In the genomic region with DNA sequence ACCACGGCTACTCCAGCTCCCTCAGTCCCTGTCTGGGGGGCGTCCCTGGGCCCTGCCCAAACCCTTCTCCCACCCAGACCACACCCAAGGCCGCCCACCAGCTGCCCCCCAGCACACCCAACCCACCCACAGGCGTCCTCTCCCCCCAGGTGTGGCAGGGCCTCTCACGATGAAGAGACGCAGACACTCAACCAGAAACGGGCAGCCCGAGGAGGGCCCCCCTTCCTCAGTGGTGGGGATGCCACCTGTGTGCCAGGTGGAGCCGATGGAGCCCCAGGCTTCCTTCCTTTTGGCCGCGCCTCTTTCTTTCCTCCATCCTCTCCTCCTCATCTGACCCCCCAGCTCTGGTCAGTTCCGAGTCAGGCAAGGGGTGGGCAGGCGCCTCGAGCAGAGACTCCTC, we compare ENCODE assay signal across 32 cellular contexts. TPM values are rescaled to one million over a fixed set of nuclear protein-coding genes. Genes with fewer than 3 reads are reported as not detected.
"Had no signal": no experiment of that assay in that cellular context is flagged by ENCODE, and none has a peak within 500 bp of the region (broad histone marks: within the 10 kb centered on the region; RNA-seq: fewer than 3 reads in every experiment).

No MANE protein-coding gene starts in this region.

- H3K27ac ChIP-seq: body of pancreas, esophagus muscularis mucosa, foreskin keratinocyte, gastroesophageal sphincter had no signal

- H3K36me3 ChIP-seq: adrenal gland, esophagus muscularis mucosa, gastroesophageal sphincter had no signal

- H3K9me3 ChIP-seq: adrenal gland, body of pancreas had no signal

- H3K4me1 ChIP-seq: body of pancreas, esophagus muscularis mucosa, foreskin keratinocyte, gastroesophageal sphincter had no signal

- DNase-seq: activated CD4-positive, alpha-beta memory T cell treated with anti-CD3 and anti-CD28 coated beads for 36 hours; activated CD4-positive, alpha-beta T cell treated with anti-CD3 and anti-CD28 coated beads for 36 hours; activated CD4-positive, alpha-beta T cell treated with anti-CD3 and anti-CD28 coated beads, Interleukin-2, amount 10 ng/mL, durations not matched to agents 24 days and 14 days; activated CD8-positive, alpha-beta memory T cell treated with anti-CD3 and anti-CD28 coated beads, Interleukin-2, amount 10 ng/mL, durations not matched to agents 7 days and 5 days; activated CD8-positive, alpha-beta memory T cell treated with anti-CD3 and anti-CD28 coated beads, Interleukin-2, amount 50 U/mL, for 4 hours; activated CD8-positive, alpha-beta T cell treated with anti-CD3 and anti-CD28 coated beads, Interleukin-2, amount 10 ng/mL, durations not matched to agents 7 days and 5 days; activated gamma-delta T cell; activated naive CD4-positive, alpha-beta T cell; activated naive CD4-positive, alpha-beta T cell treated with anti-CD3 and anti-CD28 coated beads, Interleukin-2, amount 10 ng/mL, durations not matched to agents 7 days and 5 days; activated T-cell treated with anti-CD3 and anti-CD28 coated beads, Interleukin-2, amount 50 U/mL, for 24 hours; activated T-cell treated with anti-CD3 and anti-CD28 coated beads, Interleukin-2, amount 50 U/mL, for 72 hours; adrenal gland; amygdala; aorta; body of pancreas; caudate nucleus; cortex of kidney; dermis blood vessel endothelial cell; effector CD4-positive, alpha-beta T cell; effector memory CD8-positive, alpha-beta T cell; erythroblast; foreskin keratinocyte; head of caudate nucleus; T-helper 1 cell; T-helper 17 cell; T1000 had no signal

- ATAC-seq: activated CD4-positive, alpha-beta T cell treated with anti-CD3 and anti-CD28 coated beads for 36 hours; activated CD8-positive, alpha-beta memory T cell treated with anti-CD3 and anti-CD28 coated beads, Interleukin-2, amount 10 ng/mL, durations not matched to agents 7 days and 5 days; activated CD8-positive, alpha-beta T cell treated with anti-CD3 and anti-CD28 coated beads, Interleukin-2, amount 10 ng/mL, durations not matched to agents 7 days and 5 days; activated naive CD4-positive, alpha-beta T cell treated with anti-CD3 and anti-CD28 coated beads, Interleukin-2, amount 50 U/mL, for 72 hours; activated T-cell treated with anti-CD3 and anti-CD28 coated beads, Interleukin-2, amount 50 U/mL, for 72 hours; body of pancreas; effector memory CD8-positive, alpha-beta T cell; foreskin keratinocyte; gastroesophageal sphincter; T-helper 17 cell had no signal

- H3K4me3 ChIP-seq: adrenal gland, body of pancreas, esophagus muscularis mucosa, gastroesophageal sphincter had no signal

- H3K27me3 ChIP-seq: adrenal gland, body of pancreas, foreskin keratinocyte had no signal

RNA-seq across cellular contexts. Expression of gene ADGRA1, which starts 28.7 kb away (rescaled TPM):
- total RNA-seq: activated CD4-positive, alpha-beta memory T cell treated with anti-CD3 and anti-CD28 coated beads for 36 hours; activated CD4-positive, alpha-beta T cell treated with anti-CD3 and anti-CD28 coated beads for 36 hours; activated CD4-positive, alpha-beta T cell treated with anti-CD3 and anti-CD28 coated beads, Interleukin-2, amount 10 ng/mL, durations not matched to agents 24 days and 14 days; activated CD8-positive, alpha-beta memory T cell treated with anti-CD3 and anti-CD28 coated beads for 36 hours; activated CD8-positive, alpha-beta memory T cell treated with anti-CD3 and anti-CD28 coated beads, Interleukin-2, amount 10 ng/mL, durations not matched to agents 7 days and 5 days; activated CD8-positive, alpha-beta T cell treated with anti-CD3 and anti-CD28 coated beads, Interleukin-2, amount 10 ng/mL, durations not matched to agents 7 days and 5 days; activated naive CD4-positive, alpha-beta T cell treated with anti-CD3 and anti-CD28 coated beads, Interleukin-2, amount 50 U/mL, for 72 hours; activated T-cell treated with anti-CD3 and anti-CD28 coated beads, Interleukin-2, amount 50 U/mL, for 72 hours; aorta; chondrocyte; dermis blood vessel endothelial cell; foreskin keratinocyte; glomerular endothelial cell; T-helper 17 cell had no signal
- polyA plus RNA-seq: foreskin keratinocyte had no signal

RNA-seq across cellular contexts. Expression of gene KNDC1, which starts 43.6 kb away (rescaled TPM):
- total RNA-seq: activated CD4-positive, alpha-beta T cell treated with anti-CD3 and anti-CD28 coated beads for 36 hours; dermis blood vessel endothelial cell; glomerular endothelial cell had no signal
